ENCODE assay signal across 12 cellular contexts in genomic region chr4:10003666-10004065, GRCh38. TPM values are rescaled to one million over a fixed set of nuclear protein-coding genes. Genes with fewer than 3 reads are reported as not detected.
A peak's percentile ranks its signal among the peaks of the same experiment; 100 is the strongest.
DNase-seq lines count a peak whose midpoint lies in the region; ATAC-seq and TF ChIP-seq lines count a peak whose summit lies in the region.
"Had no signal": no experiment of that assay in that cellular context is flagged by ENCODE, and none has a peak within 500 bp of the region (broad histone marks: within the 10 kb centered on the region; RNA-seq: fewer than 3 reads in every experiment).

No MANE protein-coding gene starts in this region.

- no peaks in the 10 kb centered on the region for H3K9me3 Mint-ChIP-seq in activated naive CD4-positive, alpha-beta T cell treated with anti-CD3 and anti-CD28 coated beads for 36 hours

- CTCF ChIA-PET in activated naive CD4-positive, alpha-beta T cell treated with anti-CD3 and anti-CD28 coated beads for 36 hours (lab: Charles Lee): no interaction called here

- no peak for TF ChIP-seq CTCF in lower leg skin (IDR thresholded peaks at IDR 0.05)

- H3K27me3 Mint-ChIP-seq in activated naive CD4-positive, alpha-beta T cell treated with anti-CD3 and anti-CD28 coated beads for 36 hours (ENCODE audit: low read depth): no peaks in the 10 kb centered on the region

- TF ChIP-seq POLR2A in lower leg skin (IDR thresholded peaks at IDR 0.05): no peak

- intact Hi-C loops in activated naive CD4-positive, alpha-beta T cell treated with anti-CD3 and anti-CD28 coated beads for 36 hours (cut with micrococcal nuclease): loop anchor here (1.0 to 10.0 kb wide), 2 partner anchors 9 to 399 kb away; no protein-coding TSS in a partner anchor
- intact Hi-C loops in lower leg skin (cut with DNase I; ENCODE audit: low total_unique reads): no loop called here

- 75 to 76% methylated on average over 2 of the region's 2 CpGs for WGBS in lower leg skin, 2 donors

- no peaks in the 10 kb centered on the region for H3K36me3 Mint-ChIP-seq in activated naive CD4-positive, alpha-beta T cell treated with anti-CD3 and anti-CD28 coated beads for 36 hours (ENCODE audit: low read depth)

- no peak overlapping the region for H3K4me3 ChIP-seq in lower leg skin (ENCODE audit: low read depth, poor library complexity, severe bottlenecking)
- H3K4me3 ChIP-seq: body of pancreas, skin epidermis had no signal

- no peak overlapping the region for H3K27ac Mint-ChIP-seq in activated naive CD4-positive, alpha-beta T cell treated with anti-CD3 and anti-CD28 coated beads for 36 hours

- peaks cover 24% of the 10 kb centered on the region for H3K4me1 Mint-ChIP-seq in activated naive CD4-positive, alpha-beta T cell treated with anti-CD3 and anti-CD28 coated beads for 36 hours (ENCODE audit: low read depth)

- ATAC-seq in HG02610 (IDR thresholded peaks at IDR 0.05; ENCODE audit: unreplicated experiment): peak; percentile 39
- peak; percentile 37 for ATAC-seq in HG03558 (IDR thresholded peaks at IDR 0.05; ENCODE audit: extremely low read depth, unreplicated experiment)
- no peak for ATAC-seq in HG02840 (IDR thresholded peaks at IDR 0.05; ENCODE audit: low FRiP score, unreplicated experiment)
- ATAC-seq: body of pancreas had no signal

- peak; percentile 52 for DNase-seq in activated naive CD4-positive, alpha-beta T cell treated with anti-CD3 and anti-CD28 coated beads for 36 hours
- DNase-seq in activated naive CD4-positive, alpha-beta T cell treated with anti-CD3 and anti-CD28 coated beads, Interleukin-2, amount 50 U/mL, for 16 hours: no peak
- peak; percentile 29 to 38 for DNase-seq in stimulated activated CD8-positive, alpha-beta memory T cell treated with anti-CD3 and anti-CD28 coated beads, Interleukin-15, amount 100 ng/mL, for 48 hours (ENCODE audit: low read depth in 2 of 2)
- DNase-seq in lower leg skin (ENCODE audit: low spot score in 2 of 2) (no peak), NCI-H2196 (lab: John Stamatoyannopoulos, UW; ENCODE audit: unreplicated experiment) (no peak)
- DNase-seq: body of pancreas, erythroblast, NCI-H524 treated with DMSO at 0.1 percent for 48 hours had no signal

- H3K4me3 Mint-ChIP-seq in activated naive CD4-positive, alpha-beta T cell treated with anti-CD3 and anti-CD28 coated beads for 36 hours: no peak overlapping the region

RNA-seq across cellular contexts. Expression of gene SLC2A9, which starts 17.6 kb away (rescaled TPM):
- under 1 TPM; 0.43 to 0.86 TPM for total RNA-seq in activated naive CD4-positive, alpha-beta T cell treated with anti-CD3 and anti-CD28 coated beads for 36 hours
- total RNA-seq in lower leg skin: 10 to 100 TPM in 1 of 4 donors, 1 to 10 TPM in 2, under 1 TPM in 1; 0.46 to 10.1 (median 3.1) TPM

Comparison
In these comparisons a context has a peak if more than half of its experiments do, and no peak if none do; other contexts are left out.
1. DNase-seq: peak in activated naive CD4-positive, alpha-beta T cell treated with anti-CD3 and anti-CD28 coated beads for 36 hours (single experiment) and stimulated activated CD8-positive, alpha-beta memory T cell treated with anti-CD3 and anti-CD28 coated beads, Interleukin-15, amount 100 ng/mL, for 48 hours (2 of 2); none in activated naive CD4-positive, alpha-beta T cell treated with anti-CD3 and anti-CD28 coated beads, Interleukin-2, amount 50 U/mL, for 16 hours (single experiment), lower leg skin (0 of 2) and NCI-H2196 (single experiment).